ENCODE assay signal across 23 cellular contexts in genomic region chr1:208374391-208374941, GRCh38.
DNase-seq lines count a peak whose midpoint lies in the region; ATAC-seq and TF ChIP-seq lines count a peak whose summit lies in the region.
"Had no signal": no experiment of that assay in that cellular context is flagged by ENCODE, and none has a peak within 500 bp of the region (broad histone marks: within the 10 kb centered on the region; RNA-seq: fewer than 3 reads in every experiment).

No MANE protein-coding gene starts in this region.

- no peaks in the 10 kb centered on the region for H3K36me3 ChIP-seq in mesodermal cell (ENCODE audit: control insufficient read depth, insufficient read depth, low read length)
- H3K36me3 ChIP-seq: lower lobe of right lung, ovary, sigmoid colon, transverse colon had no signal

- TF ChIP-seq CTCF in choroid plexus epithelial cell (conservative IDR thresholded peaks at IDR 0.05; ENCODE audit: low read depth, low read length) (no peak), RWPE1 (conservative IDR thresholded peaks at IDR 0.05; ENCODE audit: low read depth) (no peak)

- WGBS in mesodermal cell (ENCODE audit: insufficient coverage in 2 of 2), 2 experiments, result 34 to 35% methylated on average over 5 of the region's 6 CpGs

- CTCF ChIA-PET in RWPE1 (lab: Yijun Ruan, JAX), result no interaction called here

- H3K27ac ChIP-seq in mesodermal cell (ENCODE audit: low read depth, low read length, severe bottlenecking), result peak overlapping the region; percentile 83
- no peak overlapping the region for H3K27ac ChIP-seq in RWPE1
- H3K27ac ChIP-seq: lower lobe of right lung, ovary, sigmoid colon, transverse colon had no signal

- no peaks in the 10 kb centered on the region for H3K9me3 ChIP-seq in mesodermal cell (ENCODE audit: control insufficient read depth, low read length)
- H3K9me3 ChIP-seq: lower lobe of right lung, ovary, sigmoid colon, transverse colon had no signal

- H3K4me1 ChIP-seq in mesodermal cell (ENCODE audit: control insufficient read depth, insufficient read depth, low read length, poor library complexity, severe bottlenecking), result peaks cover 19% of the 10 kb centered on the region
- H3K4me1 ChIP-seq: lower lobe of right lung, sigmoid colon, transverse colon had no signal

- no peak for ATAC-seq in GM21367 (IDR thresholded peaks at IDR 0.05; ENCODE audit: unreplicated experiment)
- ATAC-seq: activated naive CD8-positive, alpha-beta T cell treated with anti-CD3 and anti-CD28 coated beads, Interleukin-2, amount 50 U/mL, for 24 hours; esophagus mucosa; GM23338; lower lobe of right lung had no signal

- POLR2A ChIA-PET in RWPE1 (lab: Yijun Ruan, JAX; ENCODE audit: low non-redundant PET), result no interaction called here

- DNase-seq in H4 (ENCODE audit: low spot score) (peak; percentile 54), T1000 (lab: John Stamatoyannopoulos, UW) (peak; percentile 70), choroid plexus epithelial cell (ENCODE audit: low read depth) (peak; percentile 55), cerebellum (ENCODE audit: low spot score) (no peak), GF-D8 (lab: John Stamatoyannopoulos, UW) (no peak), RWPE1 (ENCODE audit: low spot score) (no peak)
- DNase-seq: activated CD4-positive, alpha-beta T cell treated with anti-CD3 and anti-CD28 coated beads, Interleukin-2, amount 10 ng/mL, durations not matched to agents 24 days and 14 days; activated naive CD8-positive, alpha-beta T cell treated with anti-CD3 and anti-CD28 coated beads, Interleukin-2, amount 50 U/mL, for 24 hours; caudate nucleus; CD8-positive, alpha-beta memory T cell; DND-41; immature natural killer cell; lower lobe of right lung; NCI-H1436 treated with DMSO at 0.1 percent for 48 hours; NCI-H345; ovary; sigmoid colon; stimulated activated naive CD4-positive, alpha-beta T cell treated with Interleukin-2 at 50 U/mL for 16 hours; transverse colon had no signal

- H3K4me3 ChIP-seq in choroid plexus epithelial cell (ENCODE audit: low read depth, low read length) (no peak overlapping the region), mesodermal cell (ENCODE audit: extremely low read depth, insufficient read depth, low read length, poor library complexity, severe bottlenecking) (no peak overlapping the region)
- H3K4me3 ChIP-seq: GM23338, lower lobe of right lung, ovary, sigmoid colon, transverse colon had no signal

Comparison
In these comparisons a context has a peak if more than half of its experiments do, and no peak if none do; other contexts are left out.
1. DNase-seq: peak in H4 (single experiment), T1000 (single experiment) and choroid plexus epithelial cell (single experiment); none in cerebellum (single experiment), GF-D8 (single experiment) and RWPE1 (single experiment).